1 cellular context compared by ENCODE assay signal in the genomic region with DNA sequence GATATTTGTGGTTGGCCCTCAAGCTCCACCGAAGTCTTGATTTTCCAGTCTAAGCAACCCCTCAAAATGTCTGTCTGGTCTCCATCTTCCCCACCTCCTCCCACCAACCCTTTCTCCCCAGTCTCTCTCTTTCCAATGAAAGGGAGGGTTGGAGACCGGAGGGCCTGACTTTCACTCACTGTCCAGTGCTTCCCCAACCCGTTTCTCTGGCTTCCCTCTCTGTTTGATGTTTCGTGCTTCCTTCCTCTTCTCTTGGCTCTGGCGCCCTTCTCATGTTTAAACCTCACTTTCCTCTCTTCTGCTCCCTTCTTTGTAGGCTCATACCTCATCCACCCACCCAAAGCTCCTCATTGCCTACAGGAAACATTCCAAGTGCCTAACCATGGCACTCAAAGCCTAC.
TF ChIP-seq lines count a peak whose summit lies in the region.

No MANE protein-coding gene starts in this region.

TF ChIP-seq in GM12878, 131 proteins besides CTCF, POLR2A, EP300 and RAD21:
- TF ChIP-seq ETV6 (conservative IDR thresholded peaks at IDR 0.05 in 1 of 2, IDR thresholded peaks at IDR 0.05 in 1 of 2; ENCODE audit: borderline replicate concordance in 1 of 2, low read depth in 1 of 2) (no peak), ZNF24 (IDR thresholded peaks at IDR 0.05) (no peak), MEF2A (IDR thresholded peaks at IDR 0.05; ENCODE audit: insufficient read depth, low read depth, low read length) (no peak), NR2C1 (IDR thresholded peaks at IDR 0.05) (no peak), KAT2A (conservative IDR thresholded peaks at IDR 0.05; ENCODE audit: control insufficient read depth, low read depth, low read length) (no peak), SMAD1 (IDR thresholded peaks at IDR 0.05; ENCODE audit: low read depth, partially characterized antibody) (no peak), EZH2 (IDR thresholded peaks at IDR 0.05; ENCODE audit: borderline replicate concordance, control insufficient read depth, low read depth, low read length) (no peak), SMC3 (IDR thresholded peaks at IDR 0.05; ENCODE audit: borderline replicate concordance, low read length) (no peak), BACH1 (IDR thresholded peaks at IDR 0.05; ENCODE audit: borderline replicate concordance) (no peak), YBX1 (IDR thresholded peaks at IDR 0.05) (no peak), BMI1 (IDR thresholded peaks at IDR 0.05; ENCODE audit: borderline replicate concordance) (no peak), BCL11A (IDR thresholded peaks at IDR 0.05; ENCODE audit: low read depth, low read length) (no peak)
- TF ChIP-seq, protein P1, sequence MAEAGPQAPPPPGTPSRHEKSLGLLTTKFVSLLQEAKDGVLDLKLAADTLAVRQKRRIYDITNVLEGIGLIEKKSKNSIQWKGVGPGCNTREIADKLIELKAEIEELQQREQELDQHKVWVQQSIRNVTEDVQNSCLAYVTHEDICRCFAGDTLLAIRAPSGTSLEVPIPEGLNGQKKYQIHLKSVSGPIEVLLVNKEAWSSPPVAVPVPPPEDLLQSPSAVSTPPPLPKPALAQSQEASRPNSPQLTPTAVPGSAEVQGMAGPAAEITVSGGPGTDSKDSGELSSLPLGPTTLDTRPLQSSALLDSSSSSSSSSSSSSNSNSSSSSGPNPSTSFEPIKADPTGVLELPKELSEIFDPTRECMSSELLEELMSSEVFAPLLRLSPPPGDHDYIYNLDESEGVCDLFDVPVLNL (IDR thresholded peaks at IDR 0.05; ENCODE audit: low read depth, low read length): no peak
